In the genomic region with DNA sequence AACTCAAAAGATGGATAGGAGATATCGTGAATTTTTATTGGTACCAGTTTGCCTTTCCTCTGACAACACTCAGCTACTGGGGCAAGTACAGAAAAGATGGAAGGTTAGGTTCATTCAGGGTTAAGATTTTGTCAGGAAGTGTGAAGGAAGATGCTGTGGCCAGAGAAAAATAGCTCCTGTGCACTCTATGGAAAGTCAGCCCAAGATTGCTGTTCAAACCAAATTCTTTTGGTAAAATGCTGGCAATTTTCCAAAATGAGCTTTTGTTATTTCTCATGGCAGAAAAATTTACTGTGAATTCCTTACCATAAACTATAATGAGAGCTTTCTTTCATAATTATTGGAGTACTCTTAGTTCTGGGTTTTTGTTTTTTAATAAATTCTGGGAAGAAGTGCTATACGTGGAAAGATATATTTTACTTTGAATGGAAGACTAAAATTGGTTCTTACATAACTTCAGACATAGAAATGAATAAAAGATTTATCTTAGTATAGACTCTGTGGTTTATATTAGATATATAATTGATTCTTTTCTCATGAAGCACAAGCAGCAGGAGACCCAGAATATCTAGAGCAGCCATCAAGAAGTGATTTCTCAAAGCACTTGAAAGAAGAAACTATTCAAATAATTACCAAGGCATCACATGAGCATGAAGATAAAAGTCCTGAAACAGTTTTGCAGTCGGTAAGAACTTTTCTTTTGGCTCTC, we compare ENCODE assay signal across 13 cellular contexts.
DNase-seq lines count a peak whose midpoint lies in the region; TF ChIP-seq lines count a peak whose summit lies in the region.
"Had no signal": no experiment of that assay in that cellular context is flagged by ENCODE, and none has a peak within 500 bp of the region (broad histone marks: within the 10 kb centered on the region; RNA-seq: fewer than 3 reads in every experiment).

No MANE protein-coding gene starts in this region.

- H3K9me3 ChIP-seq in SK-N-MC (ENCODE audit: low read depth, low read length) (no peaks in the 10 kb centered on the region), fibroblast of lung (ENCODE audit: control insufficient read depth, insufficient read depth, low read depth, low read length) (no peaks in the 10 kb centered on the region), HAP-1 (no peaks in the 10 kb centered on the region)
- H3K9me3 ChIP-seq: esophagus squamous epithelium, tibial nerve had no signal

- H3K4me1 ChIP-seq in fibroblast of lung (ENCODE audit: control insufficient read depth, extremely low read depth, insufficient read depth, low read length): peaks cover 4% of the 10 kb centered on the region
- no peaks in the 10 kb centered on the region; the same call in 1 of the 2 replicates for H3K4me1 ChIP-seq in HAP-1

- no peaks in the 10 kb centered on the region for H3K79me2 ChIP-seq in fibroblast of lung (ENCODE audit: control insufficient read depth, insufficient read depth, low read length)

- H3K9ac ChIP-seq in SK-N-MC (ENCODE audit: insufficient read length): no peak overlapping the region
- H3K9ac ChIP-seq in fibroblast of lung (ENCODE audit: insufficient read depth, low read length): no peak overlapping the region

- peak overlapping the region; percentile 30 for H3K4me2 ChIP-seq in fibroblast of lung (ENCODE audit: extremely low read depth, insufficient read depth, low read length)

- DNase-seq in H4 (ENCODE audit: low spot score) (peak; percentile 21), SK-N-MC (ENCODE audit: low read depth, low spot score) (peak; percentile 70), fibroblast of lung (ENCODE audit: low read depth in 2 of 2) (peak; percentile 72 to 89), stromal cell of bone marrow (ENCODE audit: low read depth) (peak; percentile 9), SHP77 treated with DMSO at 0.1 percent for 48 hours (lab: John Stamatoyannopoulos, UW) (no peak), HAP-1 (ENCODE audit: low spot score in 2 of 2) (no peak), iPS-NIHi7 (ENCODE audit: extremely low spot score) (no peak)
- DNase-seq: activated CD4-positive, alpha-beta memory T cell treated with anti-CD3 and anti-CD28 coated beads for 36 hours; DND-41; esophagus squamous epithelium; OCI-M1 had no signal

- no peak overlapping the region for H2AFZ ChIP-seq in fibroblast of lung (ENCODE audit: low read length)

- H3K27ac ChIP-seq in SK-N-MC (peak overlapping the region; percentile 76), fibroblast of lung (ENCODE audit: insufficient read depth, low read length) (no peak overlapping the region)
- H3K27ac ChIP-seq: esophagus squamous epithelium, skin epidermis had no signal

- H3K27me3 ChIP-seq in fibroblast of lung (ENCODE audit: control insufficient read depth, insufficient read depth, low read length) (no peaks in the 10 kb centered on the region), HAP-1 (ENCODE audit: low read depth) (no peaks in the 10 kb centered on the region)
- H3K27me3 ChIP-seq: esophagus squamous epithelium, tibial nerve had no signal

- H3K4me3 ChIP-seq in SK-N-MC (peak overlapping the region; percentile 53), fibroblast of lung (replicated peaks in 1 of 4; ENCODE audit: control extremely low read depth in 1 of 4, insufficient read depth in 1 of 4, low read depth in 3 of 4, low read length in 4 of 4) (no peak overlapping the region), HAP-1 (no peak overlapping the region)
- H3K4me3 ChIP-seq: esophagus squamous epithelium, skin epidermis, tibial nerve had no signal

- H3K36me3 ChIP-seq in SK-N-MC (ENCODE audit: insufficient read depth, low read length) (peaks cover 5% of the 10 kb centered on the region; the same call in 1 of the 2 replicates), fibroblast of lung (ENCODE audit: control insufficient read depth, insufficient read depth, low read length) (peaks cover 2% of the 10 kb centered on the region), HAP-1 (replicated peaks) (peaks cover 9% of the 10 kb centered on the region)

- in situ Hi-C loops in HAP-1 (cut with MboI; ENCODE audit: low sequenced_read_pairs): no loop called here

- no peaks in the 10 kb centered on the region for H4K20me1 ChIP-seq in fibroblast of lung (ENCODE audit: control insufficient read depth, extremely low read depth, insufficient read depth, low read length)

- no peak for TF ChIP-seq CTCF in fibroblast of lung (conservative IDR thresholded peaks at IDR 0.05 in 1 of 2, IDR thresholded peaks at IDR 0.05 in 1 of 2; ENCODE audit: low read depth in 1 of 2, low read length in 2 of 2)

Comparison
In these comparisons a context has a peak if more than half of its experiments do, and no peak if none do; other contexts are left out.
1. DNase-seq: peak in H4 (single experiment), SK-N-MC (single experiment), fibroblast of lung (2 of 2) and stromal cell of bone marrow (single experiment); none in SHP77 treated with DMSO at 0.1 percent for 48 hours (single experiment), HAP-1 (0 of 2) and iPS-NIHi7 (single experiment).